In genomic region chr7:47498229-47499056, GRCh38 we compare ENCODE assay signal across 19 cellular contexts.
DNase-seq lines count a peak whose midpoint lies in the region; ATAC-seq and TF ChIP-seq lines count a peak whose summit lies in the region.
"Had no signal": no experiment of that assay in that cellular context is flagged by ENCODE, and none has a peak within 500 bp of the region (broad histone marks: within the 10 kb centered on the region; RNA-seq: fewer than 3 reads in every experiment).

No MANE protein-coding gene starts in this region.

- H3K4me3 ChIP-seq in suprapubic skin, result no peak overlapping the region
- H3K4me3 ChIP-seq: esophagus squamous epithelium, heart right ventricle, SK-N-MC had no signal

- H3K27ac Mint-ChIP-seq in activated B cell treated with CpG ODN at 0.5 μM for 24 hours (peak overlapping the region; percentile 87), memory B cell (peak overlapping the region; percentile 90), Calu3 (ENCODE audit: unreplicated experiment) (no peak overlapping the region)
- peak overlapping the region; percentile 76 for H3K27ac Mint-ChIP-seq in stimulated activated memory B cell treated with anti-CD40 and anti-IgM and Interleukin-4, amounts not matched to agents 10 μg/mL and 1 μg/mL and 100 μg/mL, for 72 hours
- H3K27ac Mint-ChIP-seq in effector memory CD8-positive, alpha-beta T cell, result no peak overlapping the region

- intact Hi-C loops in activated B cell treated with CpG ODN at 0.5 μM for 24 hours (cut with micrococcal nuclease) (loop anchor here (5.0 kb wide), 1 partner anchor 439 kb away; no protein-coding TSS in a partner anchor), Calu3 (cut with micrococcal nuclease; ENCODE audit: unreplicated experiment) (no loop called here)

- ATAC-seq in activated B cell treated with CpG ODN at 0.5 μM for 24 hours (ENCODE audit: low read depth) (no peak), memory B cell (ENCODE audit: low read depth) (no peak)
- ATAC-seq in stimulated activated memory B cell treated with anti-CD40 and anti-IgM and Interleukin-4, amounts not matched to agents 10 μg/mL and 1 μg/mL and 100 μg/mL, for 72 hours, result no peak
- no peak for ATAC-seq in effector memory CD8-positive, alpha-beta T cell (replicated peaks)
- ATAC-seq: heart right ventricle had no signal

- no peaks in the 10 kb centered on the region for H3K9me3 Mint-ChIP-seq in activated B cell treated with CpG ODN at 0.5 μM for 24 hours
- H3K9me3 Mint-ChIP-seq in memory B cell, result no peaks in the 10 kb centered on the region
- H3K9me3 Mint-ChIP-seq in stimulated activated memory B cell treated with anti-CD40 and anti-IgM and Interleukin-4, amounts not matched to agents 10 μg/mL and 1 μg/mL and 100 μg/mL, for 72 hours, result no peaks in the 10 kb centered on the region
- H3K9me3 Mint-ChIP-seq in Calu3 (ENCODE audit: low read depth, unreplicated experiment), result no peaks in the 10 kb centered on the region
- H3K9me3 Mint-ChIP-seq in effector memory CD8-positive, alpha-beta T cell, result peaks cover 0 to 9% of the 10 kb centered on the region in 2 donors

- no peaks in the 10 kb centered on the region for H3K9me3 ChIP-seq in suprapubic skin
- H3K9me3 ChIP-seq: esophagus squamous epithelium, heart right ventricle had no signal

- CTCF ChIA-PET in activated B cell treated with CpG ODN at 0.5 μM for 24 hours (lab: Charles Lee) (interaction anchor here (1.5 to 2.8 kb wide), 2 partner anchors 18 to 321 kb away, joined by 5 to 11 read pairs; no protein-coding TSS in a partner anchor), Calu3 (lab: Charles Lee) (interaction anchor here (0.6 to 1.7 kb wide), 2 partner anchors 22 to 233 kb away, joined by 3 to 4 read pairs; no protein-coding TSS in a partner anchor)

- 89% methylated on average over 15 of the region's 17 CpGs for WGBS in suprapubic skin

- H3K4me1 ChIP-seq in suprapubic skin, result peaks cover 25% of the 10 kb centered on the region

- DNase-seq in HuH-7 (ENCODE audit: low spot score) (peak; percentile 70), activated B cell treated with CpG ODN at 0.5 μM for 24 hours (no peak), memory B cell (ENCODE audit: low spot score in 2 of 2) (no peak), suprapubic skin (ENCODE audit: low spot score in 2 of 2) (no peak), NCI-H510A treated with DMSO at 0.1 percent for 48 hours (lab: John Stamatoyannopoulos, UW) (no peak), Calu3 (no peak)
- DNase-seq in effector memory CD8-positive, alpha-beta T cell, result no peak
- DNase-seq: activated CD8-positive, alpha-beta memory T cell treated with anti-CD3 and anti-CD28 coated beads, Interleukin-2, amount 50 U/mL, for 4 hours; activated naive CD4-positive, alpha-beta T cell treated with anti-CD3 and anti-CD28 coated beads, Interleukin-2, amount 50 U/mL, for 16 hours; cerebellar nuclear complex; DMS79 treated with DMSO at 0.1 percent for 48 hours; esophagus squamous epithelium; heart right ventricle; Kasumi-1; NCI-H1694 treated with DMSO at 0.1 percent for 48 hours; NCI-H748 treated with DMSO at 0.1 percent for 48 hours; WERI-Rb-1 had no signal

- no peak overlapping the region for H3K27ac ChIP-seq in suprapubic skin
- H3K27ac ChIP-seq: WERI-Rb-1 had no signal

- no peaks in the 10 kb centered on the region for H3K27me3 ChIP-seq in suprapubic skin
- H3K27me3 ChIP-seq: esophagus squamous epithelium, heart right ventricle had no signal

- no peak for TF ChIP-seq EP300 in suprapubic skin (IDR thresholded peaks at IDR 0.05)

- TF ChIP-seq POLR2A in suprapubic skin (IDR thresholded peaks at IDR 0.05), result no peak

- no TSS peak for BruUV-seq in Calu3 (replicated peaks; lab: Mats Ljungman, UMichigan)

- no peaks in the 10 kb centered on the region for H3K27me3 Mint-ChIP-seq in activated B cell treated with CpG ODN at 0.5 μM for 24 hours
- H3K27me3 Mint-ChIP-seq in memory B cell, result no peaks in the 10 kb centered on the region
- no peaks in the 10 kb centered on the region for H3K27me3 Mint-ChIP-seq in stimulated activated memory B cell treated with anti-CD40 and anti-IgM and Interleukin-4, amounts not matched to agents 10 μg/mL and 1 μg/mL and 100 μg/mL, for 72 hours
- H3K27me3 Mint-ChIP-seq in Calu3 (ENCODE audit: unreplicated experiment), result no peaks in the 10 kb centered on the region
- peaks cover 0 to 7% of the 10 kb centered on the region in 2 donors for H3K27me3 Mint-ChIP-seq in effector memory CD8-positive, alpha-beta T cell

- TF ChIP-seq CTCF in activated B cell treated with CpG ODN at 0.5 μM for 24 hours (IDR thresholded peaks at IDR 0.05) (no peak), suprapubic skin (IDR thresholded peaks at IDR 0.05) (no peak), Calu3 (IDR thresholded peaks at IDR 0.05; ENCODE audit: unreplicated experiment) (no peak)

- H3K36me3 Mint-ChIP-seq in activated B cell treated with CpG ODN at 0.5 μM for 24 hours (ENCODE audit: low read depth), result peaks cover 3% of the 10 kb centered on the region
- no peaks in the 10 kb centered on the region for H3K36me3 Mint-ChIP-seq in memory B cell
- H3K36me3 Mint-ChIP-seq in stimulated activated memory B cell treated with anti-CD40 and anti-IgM and Interleukin-4, amounts not matched to agents 10 μg/mL and 1 μg/mL and 100 μg/mL, for 72 hours, result no peaks in the 10 kb centered on the region
- H3K36me3 Mint-ChIP-seq in Calu3 (ENCODE audit: insufficient read depth, unreplicated experiment), result peaks cover 16% of the 10 kb centered on the region
- H3K36me3 Mint-ChIP-seq in effector memory CD8-positive, alpha-beta T cell (ENCODE audit: insufficient read depth), result no peaks in the 10 kb centered on the region

- H3K36me3 ChIP-seq in suprapubic skin, result no peaks in the 10 kb centered on the region
- H3K36me3 ChIP-seq: esophagus squamous epithelium, heart right ventricle, WERI-Rb-1 had no signal

- H3K4me3 Mint-ChIP-seq in activated B cell treated with CpG ODN at 0.5 μM for 24 hours, result no peak overlapping the region
- H3K4me3 Mint-ChIP-seq in memory B cell, result peak overlapping the region; percentile 50
- no peak overlapping the region for H3K4me3 Mint-ChIP-seq in stimulated activated memory B cell treated with anti-CD40 and anti-IgM and Interleukin-4, amounts not matched to agents 10 μg/mL and 1 μg/mL and 100 μg/mL, for 72 hours
- H3K4me3 Mint-ChIP-seq in Calu3 (ENCODE audit: low read depth, unreplicated experiment), result no peak overlapping the region
- no peak overlapping the region for H3K4me3 Mint-ChIP-seq in effector memory CD8-positive, alpha-beta T cell

- H3K4me1 Mint-ChIP-seq in activated B cell treated with CpG ODN at 0.5 μM for 24 hours (peaks cover 68% of the 10 kb centered on the region), memory B cell (peaks cover 55% of the 10 kb centered on the region), Calu3 (ENCODE audit: low read depth, unreplicated experiment) (peaks cover 77% of the 10 kb centered on the region)
- H3K4me1 Mint-ChIP-seq in stimulated activated memory B cell treated with anti-CD40 and anti-IgM and Interleukin-4, amounts not matched to agents 10 μg/mL and 1 μg/mL and 100 μg/mL, for 72 hours, result peaks cover 87% of the 10 kb centered on the region
- peaks cover 0 to 2% of the 10 kb centered on the region in 2 donors for H3K4me1 Mint-ChIP-seq in effector memory CD8-positive, alpha-beta T cell (ENCODE audit: low read depth in 2 of 2)

- POLR2A ChIA-PET in activated B cell treated with CpG ODN at 0.5 μM for 24 hours (lab: Charles Lee), result interaction anchor here (0.6 to 4.0 kb wide), 7 partner anchors 12 to 260 kb away, joined by 3 to 32 read pairs (median 4); no protein-coding TSS in a partner anchor

Comparison
In these comparisons a context has a peak if more than half of its experiments do, and no peak if none do; other contexts are left out.
1. H3K27ac Mint-ChIP-seq: peak in activated B cell treated with CpG ODN at 0.5 μM for 24 hours (single experiment), memory B cell (single experiment) and stimulated activated memory B cell treated with anti-CD40 and anti-IgM and Interleukin-4, amounts not matched to agents 10 μg/mL and 1 μg/mL and 100 μg/mL, for 72 hours (single experiment); none in Calu3 (single experiment) and effector memory CD8-positive, alpha-beta T cell (0 of 2).